ENCODE assay signal across 34 cellular contexts in the genomic region with DNA sequence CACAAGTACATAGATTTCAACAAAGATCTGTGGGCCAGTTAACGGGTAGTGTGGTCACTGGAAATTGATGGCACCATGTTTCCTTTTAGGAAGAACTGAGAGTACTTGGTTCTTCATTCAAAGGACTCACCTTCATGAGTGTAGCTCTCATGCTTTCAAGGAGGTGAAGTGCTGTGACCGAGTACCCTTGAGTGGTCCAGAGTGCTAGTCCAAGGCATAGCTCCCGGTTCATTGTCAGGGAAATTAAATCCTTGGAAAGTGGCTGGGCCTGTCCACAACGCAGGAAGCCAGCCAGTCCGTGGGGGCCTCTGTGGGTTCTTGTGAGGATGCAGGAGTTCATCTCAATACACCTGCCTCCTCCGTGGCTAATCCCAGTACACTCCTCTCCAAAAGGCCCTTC.
"Had no signal": no experiment of that assay in that cellular context is flagged by ENCODE, and none has a peak within 500 bp of the region (broad histone marks: within the 10 kb centered on the region; RNA-seq: fewer than 3 reads in every experiment).

No MANE protein-coding gene starts in this region.

- H3K4me1 ChIP-seq: ascending aorta, breast epithelium, colonic mucosa, foreskin keratinocyte, gastrocnemius medialis had no signal

- DNase-seq: activated B cell treated with CpG ODN at 0.5 μM for 24 hours; activated CD4-positive, alpha-beta T cell treated with anti-CD3 and anti-CD28 coated beads for 48 hours; activated CD4-positive, alpha-beta T cell treated with anti-CD3 and anti-CD28 coated beads, Interleukin-2, amount 50 U/mL, for 1 hour; activated CD4-positive, alpha-beta T cell treated with anti-CD3 and anti-CD28 coated beads, Interleukin-2, amount 50 U/mL, for 48 hours; activated CD8-positive, alpha-beta memory T cell treated with anti-CD3 and anti-CD28 coated beads for 24 hours; activated CD8-positive, alpha-beta T cell treated with anti-CD3 and anti-CD28 coated beads for 36 hours; activated gamma-delta T cell; activated naive CD4-positive, alpha-beta T cell; activated naive CD4-positive, alpha-beta T cell treated with anti-CD3 and anti-CD28 coated beads, Interleukin-2, amount 10 ng/mL, durations not matched to agents 7 days and 5 days; activated naive CD8-positive, alpha-beta T cell treated with anti-CD3 and anti-CD28 coated beads, Interleukin-2, amount 10 ng/mL, durations not matched to agents 7 days and 5 days; activated T-cell treated with anti-CD3 and anti-CD28 coated beads, Interleukin-2, amount 50 U/mL, for 48 hours; central memory CD4-positive, alpha-beta T cell; cerebellar nuclear complex; colonic mucosa; effector memory CD4-positive, alpha-beta T cell; endodermal cell; foreskin keratinocyte; gastrocnemius medialis; glutamatergic neuron; heart left ventricle; T-helper 1 cell; T-helper 17 cell; T1000; WERI-Rb-1 had no signal

- H3K9me3 Mint-ChIP-seq: activated B cell treated with CpG ODN at 0.5 μM for 24 hours; activated CD8-positive, alpha-beta T cell treated with anti-CD3 and anti-CD28 coated beads for 36 hours; activated naive CD4-positive, alpha-beta T cell treated with anti-CD3 and anti-CD28 coated beads, Interleukin-2, amount 10 ng/mL, durations not matched to agents 7 days and 5 days; activated naive CD8-positive, alpha-beta T cell treated with anti-CD3 and anti-CD28 coated beads, Interleukin-2, amount 10 ng/mL, durations not matched to agents 7 days and 5 days; activated T-helper 1 cell treated with anti-CD3 and anti-CD28 coated beads, Interleukin-12 subunit alpha, Interleukin-12 subunit beta, Interleukin-2, Interleukin-4 antibody, amounts not matched to agents 30 ng/mL and 10 ng/mL and 1 ng/mL, durations not matched to agents 14 hours and 24 hours and 36 hours; activated T-helper 2 cell treated with anti-CD3 and anti-CD28 coated beads, Interferon-gamma antibody, Interleukin-2, Interleukin-4, amounts not matched to agents 10 μg/mL and 5 μg/mL and 100 μg/mL, durations not matched to agents 14 hours and 24 hours and 36 hours; T-helper 2 cell treated with Interferon-gamma antibody and Interleukin-4, amounts not matched to agents 5 μg/mL and 100 μg/mL, for 36 hours had no signal

- H3K36me3 ChIP-seq: ascending aorta, breast epithelium, cardiac muscle cell, colonic mucosa, gastrocnemius medialis, heart left ventricle, WERI-Rb-1 had no signal

- H3K4me1 Mint-ChIP-seq: activated B cell treated with CpG ODN at 0.5 μM for 24 hours; activated naive CD4-positive, alpha-beta T cell treated with anti-CD3 and anti-CD28 coated beads, Interleukin-2, amount 10 ng/mL, durations not matched to agents 7 days and 5 days; activated naive CD8-positive, alpha-beta T cell treated with anti-CD3 and anti-CD28 coated beads, Interleukin-2, amount 10 ng/mL, durations not matched to agents 7 days and 5 days; brain; endodermal cell had no signal

- H3K36me3 Mint-ChIP-seq: activated naive CD4-positive, alpha-beta T cell treated with anti-CD3 and anti-CD28 coated beads, Interleukin-2, amount 10 ng/mL, durations not matched to agents 7 days and 5 days; activated naive CD8-positive, alpha-beta T cell treated with anti-CD3 and anti-CD28 coated beads, Interleukin-2, amount 10 ng/mL, durations not matched to agents 7 days and 5 days; brain had no signal

- H3K9me3 ChIP-seq: ascending aorta, breast epithelium, colonic mucosa, gastrocnemius medialis, heart left ventricle had no signal

- ATAC-seq: activated CD4-positive, CD25-positive, alpha-beta regulatory T cell treated with anti-CD3 and anti-CD28 coated beads, Interleukin-2, amount 50 U/mL, for 24 hours; activated CD8-positive, alpha-beta T cell treated with anti-CD3 and anti-CD28 coated beads for 36 hours; activated naive CD4-positive, alpha-beta T cell treated with anti-CD3 and anti-CD28 coated beads, Interleukin-2, amount 50 U/mL, for 72 hours; esophagus mucosa; foreskin keratinocyte; gastrocnemius medialis; heart left ventricle; T-helper 17 cell had no signal

- H3K4me3 ChIP-seq: ascending aorta, breast epithelium, cardiac muscle cell, colonic mucosa, gastrocnemius medialis, heart left ventricle had no signal

- H3K27ac ChIP-seq: ascending aorta, breast epithelium, cardiac muscle cell, colonic mucosa, foreskin keratinocyte, gastrocnemius medialis, heart left ventricle, WERI-Rb-1 had no signal

- H3K27me3 Mint-ChIP-seq: activated naive CD4-positive, alpha-beta T cell treated with anti-CD3 and anti-CD28 coated beads, Interleukin-2, amount 10 ng/mL, durations not matched to agents 7 days and 5 days; activated naive CD8-positive, alpha-beta T cell treated with anti-CD3 and anti-CD28 coated beads, Interleukin-2, amount 10 ng/mL, durations not matched to agents 7 days and 5 days; brain had no signal

- H3K27me3 ChIP-seq: ascending aorta, breast epithelium, cardiac muscle cell, colonic mucosa, foreskin keratinocyte, gastrocnemius medialis, heart left ventricle had no signal

- H3K4me3 Mint-ChIP-seq: activated B cell treated with CpG ODN at 0.5 μM for 24 hours; activated CD8-positive, alpha-beta T cell treated with anti-CD3 and anti-CD28 coated beads for 36 hours; activated naive CD4-positive, alpha-beta T cell treated with anti-CD3 and anti-CD28 coated beads, Interleukin-2, amount 10 ng/mL, durations not matched to agents 7 days and 5 days; activated naive CD8-positive, alpha-beta T cell treated with anti-CD3 and anti-CD28 coated beads, Interleukin-2, amount 10 ng/mL, durations not matched to agents 7 days and 5 days; activated T-helper 1 cell treated with anti-CD3 and anti-CD28 coated beads, Interleukin-12 subunit alpha, Interleukin-12 subunit beta, Interleukin-2, Interleukin-4 antibody, amounts not matched to agents 30 ng/mL and 10 ng/mL and 1 ng/mL, durations not matched to agents 14 hours and 24 hours and 36 hours; brain; endodermal cell; T-helper 17 cell; T-helper 2 cell treated with Interferon-gamma antibody and Interleukin-4, amounts not matched to agents 5 μg/mL and 100 μg/mL, for 36 hours had no signal
